ENCODE assay signal across 1 cellular context in the genomic region with DNA sequence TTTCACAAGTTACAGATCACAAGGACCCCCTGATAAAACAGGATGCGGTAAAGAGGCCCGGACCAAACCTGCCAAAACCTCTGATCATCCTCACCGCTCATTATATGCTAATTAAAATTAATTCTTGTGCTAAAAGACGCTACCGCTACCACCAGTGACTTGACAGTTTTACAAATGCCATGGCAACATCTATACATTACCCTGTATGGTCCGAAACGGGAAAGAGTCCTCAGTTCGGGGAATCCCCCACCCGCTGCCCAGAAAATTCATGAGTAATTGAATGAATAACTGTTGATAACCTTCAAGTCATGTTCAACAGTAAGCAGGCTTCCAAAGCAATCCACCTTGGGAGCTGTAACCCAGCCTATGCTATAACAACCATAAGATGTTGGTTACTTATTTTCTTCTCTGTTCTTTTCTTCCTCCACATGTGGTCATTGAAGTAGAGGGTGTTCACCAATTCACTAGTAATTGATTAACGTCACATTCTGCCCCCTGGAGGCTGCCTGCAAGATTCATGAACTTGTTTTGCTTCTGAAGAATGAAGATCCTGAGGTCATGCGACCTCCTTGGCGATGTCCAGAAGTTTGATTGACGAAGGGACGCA.
TF ChIP-seq lines count a peak whose summit lies in the region.

No MANE protein-coding gene starts in this region.

TF ChIP-seq in HepG2, 621 proteins besides CTCF, POLR2A, EP300 and RAD21 (continued from another document):
- TF ChIP-seq YY1 (IDR thresholded peaks at IDR 0.05; ENCODE audit: insufficient read depth, insufficient replicate concordance, low read depth, low read length) (no peak), ZNF768 (CRISPR knock-in tag; IDR thresholded peaks at IDR 0.05) (no peak), ZNF143 (CRISPR knock-in tag; IDR thresholded peaks at IDR 0.05) (no peak), ZIK1 (CRISPR knock-in tag; IDR thresholded peaks at IDR 0.05; ENCODE audit: borderline replicate concordance, low read depth) (no peak), MIXL1 (CRISPR knock-in tag; IDR thresholded peaks at IDR 0.05) (peak; percentile 86), ZFP37 (CRISPR knock-in tag; IDR thresholded peaks at IDR 0.05; ENCODE audit: borderline replicate concordance) (no peak), NONO (IDR thresholded peaks at IDR 0.05) (no peak), NONO (CRISPR knock-in tag; conservative IDR thresholded peaks at IDR 0.05) (no peak), TOPORS (CRISPR knock-in tag; IDR thresholded peaks at IDR 0.05) (no peak), ATM (IDR thresholded peaks at IDR 0.05; ENCODE audit: borderline replicate concordance) (no peak), GLI4 (CRISPR knock-in tag; IDR thresholded peaks at IDR 0.05; ENCODE audit: borderline replicate concordance) (no peak), DPF2 (CRISPR knock-in tag; IDR thresholded peaks at IDR 0.05; ENCODE audit: borderline replicate concordance, low read depth) (no peak), SOX5 (CRISPR knock-in tag; IDR thresholded peaks at IDR 0.05; ENCODE audit: borderline replicate concordance) (0 out of 2 replicates have a peak, but pooled peaks have one; percentile 8), HMG20A (CRISPR knock-in tag; IDR thresholded peaks at IDR 0.05; ENCODE audit: borderline replicate concordance) (no peak), TEAD2 (CRISPR knock-in tag; IDR thresholded peaks at IDR 0.05) (no peak), RXRB (CRISPR knock-in tag; IDR thresholded peaks at IDR 0.05; ENCODE audit: borderline replicate concordance) (peak; percentile 24; the same call in 1 of the 2 replicates), ELF4 (CRISPR knock-in tag; IDR thresholded peaks at IDR 0.05; ENCODE audit: borderline replicate concordance) (no peak), ZNF670 (CRISPR knock-in tag; IDR thresholded peaks at IDR 0.05; ENCODE audit: borderline replicate concordance) (no peak), ONECUT2 (CRISPR knock-in tag; IDR thresholded peaks at IDR 0.05) (peak; percentile 33; the same call in 1 of the 2 replicates), ZNF891 (CRISPR knock-in tag; IDR thresholded peaks at IDR 0.05) (no peak), RBM39 (IDR thresholded peaks at IDR 0.05; ENCODE audit: low read depth, low read length, poor library complexity, severe bottlenecking) (no peak), ERF (CRISPR knock-in tag; IDR thresholded peaks at IDR 0.05) (no peak), STAG1 (CRISPR knock-in tag; IDR thresholded peaks at IDR 0.05) (peak; percentile 69), ZNF572 (CRISPR knock-in tag; IDR thresholded peaks at IDR 0.05) (no peak), RXRA (CRISPR knock-in tag; IDR thresholded peaks at IDR 0.05) (no peak), SMC3 (IDR thresholded peaks at IDR 0.05; ENCODE audit: low read length) (peak; percentile 73; the same call in 1 of the 2 replicates), ZNF776 (CRISPR knock-in tag; IDR thresholded peaks at IDR 0.05) (no peak), KDM6A (CRISPR knock-in tag; IDR thresholded peaks at IDR 0.05; ENCODE audit: low read depth) (no peak)
- TF ChIP-seq, protein P1, sequence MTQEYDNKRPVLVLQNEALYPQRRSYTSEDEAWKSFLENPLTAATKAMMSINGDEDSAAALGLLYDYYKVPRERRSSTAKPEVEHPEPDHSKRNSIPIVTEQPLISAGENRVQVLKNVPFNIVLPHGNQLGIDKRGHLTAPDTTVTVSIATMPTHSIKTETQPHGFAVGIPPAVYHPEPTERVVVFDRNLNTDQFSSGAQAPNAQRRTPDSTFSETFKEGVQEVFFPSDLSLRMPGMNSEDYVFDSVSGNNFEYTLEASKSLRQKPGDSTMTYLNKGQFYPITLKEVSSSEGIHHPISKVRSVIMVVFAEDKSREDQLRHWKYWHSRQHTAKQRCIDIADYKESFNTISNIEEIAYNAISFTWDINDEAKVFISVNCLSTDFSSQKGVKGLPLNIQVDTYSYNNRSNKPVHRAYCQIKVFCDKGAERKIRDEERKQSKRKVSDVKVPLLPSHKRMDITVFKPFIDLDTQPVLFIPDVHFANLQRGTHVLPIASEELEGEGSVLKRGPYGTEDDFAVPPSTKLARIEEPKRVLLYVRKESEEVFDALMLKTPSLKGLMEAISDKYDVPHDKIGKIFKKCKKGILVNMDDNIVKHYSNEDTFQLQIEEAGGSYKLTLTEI (CRISPR knock-in tag; conservative IDR thresholded peaks at IDR 0.05), result no peak
- TF ChIP-seq, protein P2, sequence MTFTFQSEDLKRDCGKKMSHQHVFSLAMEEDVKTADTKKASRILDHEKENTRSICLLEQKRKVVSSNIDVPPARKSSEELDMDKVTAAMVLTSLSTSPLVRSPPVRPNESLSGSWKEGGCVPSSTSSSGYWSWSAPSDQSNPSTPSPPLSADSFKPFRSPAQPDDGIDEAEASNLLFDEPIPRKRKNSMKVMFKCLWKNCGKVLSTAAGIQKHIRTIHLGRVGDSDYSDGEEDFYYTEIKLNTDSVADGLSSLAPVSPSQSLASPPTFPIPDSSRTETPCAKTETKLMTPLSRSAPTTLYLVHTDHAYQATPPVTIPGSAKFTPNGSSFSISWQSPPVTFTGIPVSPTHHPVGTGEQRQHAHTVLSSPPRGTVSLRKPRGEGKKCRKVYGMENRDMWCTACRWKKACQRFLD (CRISPR knock-in tag; IDR thresholded peaks at IDR 0.05; ENCODE audit: borderline replicate concordance), result no peak
- TF ChIP-seq, protein P3, sequence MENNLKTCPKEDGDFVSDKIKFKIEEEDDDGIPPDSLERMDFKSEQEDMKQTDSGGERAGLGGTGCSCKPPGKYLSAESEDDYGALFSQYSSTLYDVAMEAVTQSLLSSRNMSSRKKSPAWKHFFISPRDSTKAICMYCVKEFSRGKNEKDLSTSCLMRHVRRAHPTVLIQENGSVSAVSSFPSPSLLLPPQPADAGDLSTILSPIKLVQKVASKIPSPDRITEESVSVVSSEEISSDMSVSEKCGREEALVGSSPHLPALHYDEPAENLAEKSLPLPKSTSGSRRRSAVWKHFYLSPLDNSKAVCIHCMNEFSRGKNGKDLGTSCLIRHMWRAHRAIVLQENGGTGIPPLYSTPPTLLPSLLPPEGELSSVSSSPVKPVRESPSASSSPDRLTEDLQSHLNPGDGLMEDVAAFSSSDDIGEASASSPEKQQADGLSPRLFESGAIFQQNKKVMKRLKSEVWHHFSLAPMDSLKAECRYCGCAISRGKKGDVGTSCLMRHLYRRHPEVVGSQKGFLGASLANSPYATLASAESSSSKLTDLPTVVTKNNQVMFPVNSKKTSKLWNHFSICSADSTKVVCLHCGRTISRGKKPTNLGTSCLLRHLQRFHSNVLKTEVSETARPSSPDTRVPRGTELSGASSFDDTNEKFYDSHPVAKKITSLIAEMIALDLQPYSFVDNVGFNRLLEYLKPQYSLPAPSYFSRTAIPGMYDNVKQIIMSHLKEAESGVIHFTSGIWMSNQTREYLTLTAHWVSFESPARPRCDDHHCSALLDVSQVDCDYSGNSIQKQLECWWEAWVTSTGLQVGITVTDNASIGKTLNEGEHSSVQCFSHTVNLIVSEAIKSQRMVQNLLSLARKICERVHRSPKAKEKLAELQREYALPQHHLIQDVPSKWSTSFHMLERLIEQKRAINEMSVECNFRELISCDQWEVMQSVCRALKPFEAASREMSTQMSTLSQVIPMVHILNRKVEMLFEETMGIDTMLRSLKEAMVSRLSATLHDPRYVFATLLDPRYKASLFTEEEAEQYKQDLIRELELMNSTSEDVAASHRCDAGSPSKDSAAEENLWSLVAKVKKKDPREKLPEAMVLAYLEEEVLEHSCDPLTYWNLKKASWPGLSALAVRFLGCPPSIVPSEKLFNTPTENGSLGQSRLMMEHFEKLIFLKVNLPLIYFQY (CRISPR knock-in tag; IDR thresholded peaks at IDR 0.05; ENCODE audit: borderline replicate concordance), result no peak
- TF ChIP-seq, protein P4, sequence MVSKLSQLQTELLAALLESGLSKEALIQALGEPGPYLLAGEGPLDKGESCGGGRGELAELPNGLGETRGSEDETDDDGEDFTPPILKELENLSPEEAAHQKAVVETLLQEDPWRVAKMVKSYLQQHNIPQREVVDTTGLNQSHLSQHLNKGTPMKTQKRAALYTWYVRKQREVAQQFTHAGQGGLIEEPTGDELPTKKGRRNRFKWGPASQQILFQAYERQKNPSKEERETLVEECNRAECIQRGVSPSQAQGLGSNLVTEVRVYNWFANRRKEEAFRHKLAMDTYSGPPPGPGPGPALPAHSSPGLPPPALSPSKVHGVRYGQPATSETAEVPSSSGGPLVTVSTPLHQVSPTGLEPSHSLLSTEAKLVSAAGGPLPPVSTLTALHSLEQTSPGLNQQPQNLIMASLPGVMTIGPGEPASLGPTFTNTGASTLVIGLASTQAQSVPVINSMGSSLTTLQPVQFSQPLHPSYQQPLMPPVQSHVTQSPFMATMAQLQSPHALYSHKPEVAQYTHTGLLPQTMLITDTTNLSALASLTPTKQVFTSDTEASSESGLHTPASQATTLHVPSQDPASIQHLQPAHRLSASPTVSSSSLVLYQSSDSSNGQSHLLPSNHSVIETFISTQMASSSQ (IDR thresholded peaks at IDR 0.05; ENCODE audit: low read depth), result peak; percentile 72
- TF ChIP-seq, protein P4 (CRISPR knock-in tag; IDR thresholded peaks at IDR 0.05; ENCODE audit: borderline replicate concordance), result no peak; the same call in 1 of the 2 replicates
- TF ChIP-seq, protein P5, sequence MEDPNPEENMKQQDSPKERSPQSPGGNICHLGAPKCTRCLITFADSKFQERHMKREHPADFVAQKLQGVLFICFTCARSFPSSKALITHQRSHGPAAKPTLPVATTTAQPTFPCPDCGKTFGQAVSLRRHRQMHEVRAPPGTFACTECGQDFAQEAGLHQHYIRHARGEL (CRISPR knock-in tag; IDR thresholded peaks at IDR 0.05), result no peak
- TF ChIP-seq, protein P6, sequence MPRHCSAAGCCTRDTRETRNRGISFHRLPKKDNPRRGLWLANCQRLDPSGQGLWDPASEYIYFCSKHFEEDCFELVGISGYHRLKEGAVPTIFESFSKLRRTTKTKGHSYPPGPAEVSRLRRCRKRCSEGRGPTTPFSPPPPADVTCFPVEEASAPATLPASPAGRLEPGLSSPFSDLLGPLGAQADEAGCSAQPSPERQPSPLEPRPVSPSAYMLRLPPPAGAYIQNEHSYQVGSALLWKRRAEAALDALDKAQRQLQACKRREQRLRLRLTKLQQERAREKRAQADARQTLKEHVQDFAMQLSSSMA (CRISPR knock-in tag; IDR thresholded peaks at IDR 0.05), result no peak
- TF ChIP-seq, protein P7, sequence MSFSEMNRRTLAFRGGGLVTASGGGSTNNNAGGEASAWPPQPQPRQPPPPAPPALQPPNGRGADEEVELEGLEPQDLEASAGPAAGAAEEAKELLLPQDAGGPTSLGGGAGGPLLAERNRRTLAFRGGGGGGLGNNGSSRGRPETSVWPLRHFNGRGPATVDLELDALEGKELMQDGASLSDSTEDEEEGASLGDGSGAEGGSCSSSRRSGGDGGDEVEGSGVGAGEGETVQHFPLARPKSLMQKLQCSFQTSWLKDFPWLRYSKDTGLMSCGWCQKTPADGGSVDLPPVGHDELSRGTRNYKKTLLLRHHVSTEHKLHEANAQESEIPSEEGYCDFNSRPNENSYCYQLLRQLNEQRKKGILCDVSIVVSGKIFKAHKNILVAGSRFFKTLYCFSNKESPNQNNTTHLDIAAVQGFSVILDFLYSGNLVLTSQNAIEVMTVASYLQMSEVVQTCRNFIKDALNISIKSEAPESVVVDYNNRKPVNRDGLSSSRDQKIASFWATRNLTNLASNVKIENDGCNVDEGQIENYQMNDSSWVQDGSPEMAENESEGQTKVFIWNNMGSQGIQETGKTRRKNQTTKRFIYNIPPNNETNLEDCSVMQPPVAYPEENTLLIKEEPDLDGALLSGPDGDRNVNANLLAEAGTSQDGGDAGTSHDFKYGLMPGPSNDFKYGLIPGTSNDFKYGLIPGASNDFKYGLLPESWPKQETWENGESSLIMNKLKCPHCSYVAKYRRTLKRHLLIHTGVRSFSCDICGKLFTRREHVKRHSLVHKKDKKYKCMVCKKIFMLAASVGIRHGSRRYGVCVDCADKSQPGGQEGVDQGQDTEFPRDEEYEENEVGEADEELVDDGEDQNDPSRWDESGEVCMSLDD (CRISPR knock-in tag; IDR thresholded peaks at IDR 0.05; ENCODE audit: borderline replicate concordance), result no peak
- TF ChIP-seq, protein P8, sequence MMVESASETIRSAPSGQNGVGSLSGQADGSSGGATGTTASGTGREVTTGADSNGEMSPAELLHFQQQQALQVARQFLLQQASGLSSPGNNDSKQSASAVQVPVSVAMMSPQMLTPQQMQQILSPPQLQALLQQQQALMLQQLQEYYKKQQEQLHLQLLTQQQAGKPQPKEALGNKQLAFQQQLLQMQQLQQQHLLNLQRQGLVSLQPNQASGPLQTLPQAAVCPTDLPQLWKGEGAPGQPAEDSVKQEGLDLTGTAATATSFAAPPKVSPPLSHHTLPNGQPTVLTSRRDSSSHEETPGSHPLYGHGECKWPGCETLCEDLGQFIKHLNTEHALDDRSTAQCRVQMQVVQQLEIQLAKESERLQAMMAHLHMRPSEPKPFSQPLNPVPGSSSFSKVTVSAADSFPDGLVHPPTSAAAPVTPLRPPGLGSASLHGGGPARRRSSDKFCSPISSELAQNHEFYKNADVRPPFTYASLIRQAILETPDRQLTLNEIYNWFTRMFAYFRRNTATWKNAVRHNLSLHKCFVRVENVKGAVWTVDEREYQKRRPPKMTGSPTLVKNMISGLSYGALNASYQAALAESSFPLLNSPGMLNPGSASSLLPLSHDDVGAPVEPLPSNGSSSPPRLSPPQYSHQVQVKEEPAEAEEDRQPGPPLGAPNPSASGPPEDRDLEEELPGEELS (CRISPR knock-in tag; IDR thresholded peaks at IDR 0.05), result no peak
- TF ChIP-seq, protein P9, sequence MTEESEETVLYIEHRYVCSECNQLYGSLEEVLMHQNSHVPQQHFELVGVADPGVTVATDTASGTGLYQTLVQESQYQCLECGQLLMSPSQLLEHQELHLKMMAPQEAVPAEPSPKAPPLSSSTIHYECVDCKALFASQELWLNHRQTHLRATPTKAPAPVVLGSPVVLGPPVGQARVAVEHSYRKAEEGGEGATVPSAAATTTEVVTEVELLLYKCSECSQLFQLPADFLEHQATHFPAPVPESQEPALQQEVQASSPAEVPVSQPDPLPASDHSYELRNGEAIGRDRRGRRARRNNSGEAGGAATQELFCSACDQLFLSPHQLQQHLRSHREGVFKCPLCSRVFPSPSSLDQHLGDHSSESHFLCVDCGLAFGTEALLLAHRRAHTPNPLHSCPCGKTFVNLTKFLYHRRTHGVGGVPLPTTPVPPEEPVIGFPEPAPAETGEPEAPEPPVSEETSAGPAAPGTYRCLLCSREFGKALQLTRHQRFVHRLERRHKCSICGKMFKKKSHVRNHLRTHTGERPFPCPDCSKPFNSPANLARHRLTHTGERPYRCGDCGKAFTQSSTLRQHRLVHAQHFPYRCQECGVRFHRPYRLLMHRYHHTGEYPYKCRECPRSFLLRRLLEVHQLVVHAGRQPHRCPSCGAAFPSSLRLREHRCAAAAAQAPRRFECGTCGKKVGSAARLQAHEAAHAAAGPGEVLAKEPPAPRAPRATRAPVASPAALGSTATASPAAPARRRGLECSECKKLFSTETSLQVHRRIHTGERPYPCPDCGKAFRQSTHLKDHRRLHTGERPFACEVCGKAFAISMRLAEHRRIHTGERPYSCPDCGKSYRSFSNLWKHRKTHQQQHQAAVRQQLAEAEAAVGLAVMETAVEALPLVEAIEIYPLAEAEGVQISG (CRISPR knock-in tag; IDR thresholded peaks at IDR 0.05), result no peak
